In genomic region chr5:151155149-151155776, GRCh38 we compare ENCODE assay signal across 8 cellular contexts. TPM values are rescaled to one million over a fixed set of nuclear protein-coding genes. Genes with fewer than 3 reads are reported as not detected.
DNase-seq lines count a peak whose midpoint lies in the region; ATAC-seq and TF ChIP-seq lines count a peak whose summit lies in the region.

No MANE protein-coding gene starts in this region.

- H3K9me2 ChIP-seq in Karpas-422 (replicated peaks; ENCODE audit: insufficient read depth, low read length) = no peaks in the 10 kb centered on the region

- TF ChIP-seq CTCF in tibial nerve (IDR thresholded peaks at IDR 0.05) = no peak

- no peak overlapping the region for H2BK5ac ChIP-seq in mesenchymal stem cell (ENCODE audit: low read depth, low read length, poor library complexity, severe bottlenecking)

- no peaks in the 10 kb centered on the region for H3K9me3 Mint-ChIP-seq in activated CD8-positive, alpha-beta memory T cell treated with anti-CD3 and anti-CD28 coated beads, Interleukin-2, amount 10 ng/mL, durations not matched to agents 7 days and 5 days (ENCODE audit: low read depth)

- TF ChIP-seq POLR2A in tibial nerve (IDR thresholded peaks at IDR 0.05) = no peak

- no peaks in the 10 kb centered on the region for H3K79me1 ChIP-seq in mesenchymal stem cell (replicated peaks; ENCODE audit: low read length, poor library complexity, severe bottlenecking)

- CTCF ChIA-PET in activated CD8-positive, alpha-beta memory T cell treated with anti-CD3 and anti-CD28 coated beads, Interleukin-2, amount 10 ng/mL, durations not matched to agents 7 days and 5 days (lab: Charles Lee) = interaction anchor here (0.8 to 3.4 kb wide), 6 partner anchors 9 to 103 kb away, joined by 3 to 20 read pairs (median 8); partner anchors contain the start of gene GM2A

- H3K9ac ChIP-seq in Karpas-422 (ENCODE audit: low read length) (peak overlapping the region; percentile 90), mesenchymal stem cell (ENCODE audit: low read length) (peak overlapping the region; percentile 95)

- peak overlapping the region; percentile 42 to 82 for H3K4ac ChIP-seq in mesenchymal stem cell (ENCODE audit: low read depth in 1 of 2, low read length in 2 of 2)

- peaks cover 60% of the 10 kb centered on the region for H3K4me1 Mint-ChIP-seq in activated CD8-positive, alpha-beta memory T cell treated with anti-CD3 and anti-CD28 coated beads, Interleukin-2, amount 10 ng/mL, durations not matched to agents 7 days and 5 days

- H3K9me3 ChIP-seq in Karpas-422 (ENCODE audit: low read length) (no peaks in the 10 kb centered on the region), mesenchymal stem cell (ENCODE audit: control insufficient read depth, low read length) (no peaks in the 10 kb centered on the region), tibial nerve (no peaks in the 10 kb centered on the region)

- no peak overlapping the region for H3K23ac ChIP-seq in mesenchymal stem cell (ENCODE audit: low read length in 2 of 2)

- H4K8ac ChIP-seq in mesenchymal stem cell (ENCODE audit: low read length) = no peak overlapping the region

- no peaks in the 10 kb centered on the region for H3K27me3 Mint-ChIP-seq in activated CD8-positive, alpha-beta memory T cell treated with anti-CD3 and anti-CD28 coated beads, Interleukin-2, amount 10 ng/mL, durations not matched to agents 7 days and 5 days

- no peak overlapping the region for H2AFZ ChIP-seq in Karpas-422 (ENCODE audit: low read length)
- no peak overlapping the region for H2AFZ ChIP-seq in mesenchymal stem cell (ENCODE audit: low read depth, low read length)

- peak overlapping the region; percentile 6 for H4K91ac ChIP-seq in mesenchymal stem cell (ENCODE audit: low read length)

- H3K36me3 Mint-ChIP-seq in activated CD8-positive, alpha-beta memory T cell treated with anti-CD3 and anti-CD28 coated beads, Interleukin-2, amount 10 ng/mL, durations not matched to agents 7 days and 5 days = peaks cover 36% of the 10 kb centered on the region

- no peak for TF ChIP-seq EP300 in tibial nerve (IDR thresholded peaks at IDR 0.05)

- H2BK120ac ChIP-seq in mesenchymal stem cell (ENCODE audit: low read depth, low read length) = peak overlapping the region; percentile 52

- H3K4me1 ChIP-seq in Karpas-422 (ENCODE audit: low read length) (peaks cover 90% of the 10 kb centered on the region), mesenchymal stem cell (ENCODE audit: control insufficient read depth, insufficient read depth, low read depth, low read length) (peaks cover 35% of the 10 kb centered on the region), tibial nerve (peaks cover 0 to 76% (median 56%) of the 10 kb centered on the region in 4 donors)

- peaks cover 81% of the 10 kb centered on the region for H3K79me2 ChIP-seq in Karpas-422 (ENCODE audit: low read length)

- H3K4me3 ChIP-seq in Karpas-422 (ENCODE audit: low read length) = peak overlapping the region; percentile 70
- H3K4me3 ChIP-seq in mesenchymal stem cell (ENCODE audit: insufficient read depth in 1 of 2, low read depth in 1 of 2, low read length in 2 of 2) = peak overlapping the region in 1 of 2 experiments; percentile 97
- peak overlapping the region in 3 of 4 donors; percentile 61 to 89 (median 76) for H3K4me3 ChIP-seq in tibial nerve

- peak; percentile 87 for DNase-seq in activated CD8-positive, alpha-beta memory T cell treated with anti-CD3 and anti-CD28 coated beads, Interleukin-2, amount 10 ng/mL, durations not matched to agents 7 days and 5 days
- no peak for DNase-seq in activated CD8-positive, alpha-beta memory T cell treated with anti-CD3 and anti-CD28 coated beads for 24 hours
- DNase-seq in Karpas-422 (no peak), mesenchymal stem cell (no peak), tibial nerve (ENCODE audit: low spot score in 2 of 2) (no peak), SKM-1 (lab: John Stamatoyannopoulos, UW; ENCODE audit: unreplicated experiment) (no peak), NCI-H446 (lab: John Stamatoyannopoulos, UW) (no peak)
- DNase-seq in activated effector memory CD4-positive, alpha-beta T cell treated with anti-CD3 and anti-CD28 coated beads, Interleukin-2, amount 50 U/mL, for 16 hours = peak; percentile 88

- H3K14ac ChIP-seq in mesenchymal stem cell (ENCODE audit: low read length in 2 of 2) = peak overlapping the region in 1 of 2 experiments; percentile 49

- H3K36me3 ChIP-seq in Karpas-422 (ENCODE audit: insufficient read depth, low read length) = no peaks in the 10 kb centered on the region
- H3K36me3 ChIP-seq in mesenchymal stem cell (ENCODE audit: control insufficient read depth in 1 of 2, insufficient read depth in 2 of 2, low read depth in 1 of 2, low read length in 2 of 2) = peaks cover 0 to 12% of the 10 kb centered on the region in 2 experiments
- no peaks in the 10 kb centered on the region for H3K36me3 ChIP-seq in tibial nerve

- H4K20me1 ChIP-seq in Karpas-422 (ENCODE audit: insufficient read depth, low read depth, low read length) = no peaks in the 10 kb centered on the region

- peak overlapping the region; percentile 87 for H3K4me2 ChIP-seq in Karpas-422 (ENCODE audit: low read depth, low read length, poor library complexity, severe bottlenecking)
- peak overlapping the region; percentile 88 for H3K4me2 ChIP-seq in mesenchymal stem cell (ENCODE audit: low read length, poor library complexity, severe bottlenecking)

- 67% methylated on average over 6 of the region's 9 CpGs for WGBS in mesenchymal stem cell
- WGBS in tibial nerve, 2 donors = 48 to 53% methylated on average over 9 of the region's 9 CpGs

- H3K27ac Mint-ChIP-seq in activated CD8-positive, alpha-beta memory T cell treated with anti-CD3 and anti-CD28 coated beads, Interleukin-2, amount 10 ng/mL, durations not matched to agents 7 days and 5 days = peak overlapping the region; percentile 94

- peak overlapping the region; percentile 94 for H3K4me3 Mint-ChIP-seq in activated CD8-positive, alpha-beta memory T cell treated with anti-CD3 and anti-CD28 coated beads, Interleukin-2, amount 10 ng/mL, durations not matched to agents 7 days and 5 days

- H2BK12ac ChIP-seq in mesenchymal stem cell (ENCODE audit: low read length in 2 of 2) = peak overlapping the region in 1 of 2 experiments; percentile 10

- peak overlapping the region; percentile 72 for H2AK5ac ChIP-seq in mesenchymal stem cell (ENCODE audit: low read length, severe bottlenecking)

- H3K18ac ChIP-seq in mesenchymal stem cell (ENCODE audit: low read depth in 1 of 2, low read length in 2 of 2) = peak overlapping the region; percentile 46 to 55

- no peak overlapping the region for H2BK15ac ChIP-seq in mesenchymal stem cell (ENCODE audit: low read depth, poor library complexity, severe bottlenecking)

- H3K27me3 ChIP-seq in Karpas-422 (ENCODE audit: low read length) (no peaks in the 10 kb centered on the region), mesenchymal stem cell (ENCODE audit: control insufficient read depth in 1 of 2, insufficient read depth in 1 of 2, low read length in 2 of 2) (no peaks in the 10 kb centered on the region), tibial nerve (no peaks in the 10 kb centered on the region)

- ATAC-seq in activated CD8-positive, alpha-beta memory T cell treated with anti-CD3 and anti-CD28 coated beads, Interleukin-2, amount 10 ng/mL, durations not matched to agents 7 days and 5 days = peak; percentile 43

- H3K27ac ChIP-seq in Karpas-422 (ENCODE audit: low read length) (peak overlapping the region; percentile 95), mesenchymal stem cell (ENCODE audit: low read length, poor library complexity, severe bottlenecking) (peak overlapping the region; percentile 94), tibial nerve (peak overlapping the region; percentile 73 to 95 (median 86))

RNA-seq across cellular contexts. Expression of gene ANXA6, which starts 2.3 kb away (rescaled TPM):
- 100 to 1,000 TPM; 623 to 640 TPM for total RNA-seq in activated CD8-positive, alpha-beta memory T cell treated with anti-CD3 and anti-CD28 coated beads, Interleukin-2, amount 10 ng/mL, durations not matched to agents 7 days and 5 days
- total RNA-seq in Karpas-422 (2014; rRNA removed; shearing (Covaris generic); ENCODE audit: low replicate concordance) = 277 and 387 TPM in 2 replicates
- 338 TPM for polyA plus RNA-seq in mesenchymal stem cell (2013, experiment 1 of 2)
- 340 TPM for polyA plus RNA-seq in mesenchymal stem cell (2013, experiment 2 of 2)
- total RNA-seq in tibial nerve = 100 to 1,000 TPM; 168 to 282 (median 181) TPM

Comparison
In these comparisons a context has a peak if more than half of its experiments do, and no peak if none do; other contexts are left out.
1. DNase-seq: peak in activated CD8-positive, alpha-beta memory T cell treated with anti-CD3 and anti-CD28 coated beads, Interleukin-2, amount 10 ng/mL, durations not matched to agents 7 days and 5 days (single experiment) and activated effector memory CD4-positive, alpha-beta T cell treated with anti-CD3 and anti-CD28 coated beads, Interleukin-2, amount 50 U/mL, for 16 hours (single experiment); none in activated CD8-positive, alpha-beta memory T cell treated with anti-CD3 and anti-CD28 coated beads for 24 hours (single experiment), Karpas-422 (single experiment), mesenchymal stem cell (single experiment), tibial nerve (0 of 2), SKM-1 (single experiment) and NCI-H446 (0 of 2).
2. Peak in every context shown above with its lines, with median percentiles within 50 percentile points of each other: H3K27ac ChIP-seq.